24 cellular contexts compared by ENCODE assay signal in the genomic region with DNA sequence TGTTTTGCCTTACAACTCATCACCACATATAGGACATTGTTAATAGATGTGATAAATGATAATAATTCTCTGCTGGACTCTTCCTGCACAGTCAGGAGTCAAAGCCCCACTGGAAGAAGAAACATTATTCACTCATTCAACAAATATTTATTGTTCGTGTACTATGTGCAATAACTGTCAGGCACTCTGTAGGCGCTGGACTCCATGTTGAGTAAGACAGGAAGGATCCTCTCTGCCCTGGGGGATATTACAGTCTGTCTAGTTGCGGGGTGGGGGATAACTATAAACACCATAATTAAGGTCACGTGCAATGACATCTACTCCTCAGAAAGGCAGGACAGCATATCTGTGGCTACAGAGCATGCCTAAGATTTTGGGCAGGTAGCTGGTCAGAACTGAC.
DNase-seq lines count a peak whose midpoint lies in the region; ATAC-seq, FAIRE-seq and TF ChIP-seq lines count a peak whose summit lies in the region.
"Had no signal": no experiment of that assay in that cellular context is flagged by ENCODE, and none has a peak within 500 bp of the region (broad histone marks: within the 10 kb centered on the region; RNA-seq: fewer than 3 reads in every experiment).

No MANE protein-coding gene starts in this region.

- intact Hi-C loops in MCF 10A (cut with micrococcal nuclease), result loop anchor here (10.0 kb wide), 1 partner anchor 161 kb away; no protein-coding TSS in a partner anchor
- intact Hi-C loops in mammary epithelial cell (cut with micrococcal nuclease), result no loop called here
- intact Hi-C loops in prostate gland (cut with DNase I), result no loop called here

- no peaks in the 10 kb centered on the region for H3K27me3 Mint-ChIP-seq in MCF 10A (ENCODE audit: insufficient read depth, unreplicated experiment)

- H3K9me3 ChIP-seq in mammary epithelial cell (replicated peaks; ENCODE audit: insufficient read depth, low read length) (no peaks in the 10 kb centered on the region), RWPE2 (ENCODE audit: severe bottlenecking) (no peaks in the 10 kb centered on the region), prostate gland (no peaks in the 10 kb centered on the region)
- H3K9me3 ChIP-seq: A549, BLaER1 had no signal

- no peaks in the 10 kb centered on the region for H3K4me1 ChIP-seq in mammary epithelial cell (ENCODE audit: insufficient read depth, low read length)
- H3K4me1 ChIP-seq in RWPE2 (ENCODE audit: insufficient read depth, poor library complexity, severe bottlenecking), result peaks cover 4% of the 10 kb centered on the region
- H3K4me1 ChIP-seq in foreskin keratinocyte, result no peaks in the 10 kb centered on the region
- no peaks in the 10 kb centered on the region for H3K4me1 ChIP-seq in prostate gland (replicated peaks)
- H3K4me1 ChIP-seq: A549, BLaER1 had no signal

- H3K36me3 ChIP-seq in mammary epithelial cell (ENCODE audit: insufficient read depth, low read length) (no peaks in the 10 kb centered on the region), RWPE2 (ENCODE audit: low read depth) (no peaks in the 10 kb centered on the region), prostate gland (no peaks in the 10 kb centered on the region)
- H3K36me3 ChIP-seq: BLaER1 had no signal

- in situ Hi-C loops in mammary epithelial cell (cut with MboI; ENCODE audit: low sequenced_read_pairs in 2 of 2), result no loop called here

- peaks cover 34% of the 10 kb centered on the region for H3K4me1 Mint-ChIP-seq in MCF 10A (ENCODE audit: insufficient read depth, unreplicated experiment)
- H3K4me1 Mint-ChIP-seq: CD14-positive monocyte; CD4-positive, alpha-beta memory T cell had no signal

- POLR2A ChIA-PET in MCF 10A (lab: Yijun Ruan, JAX), result no interaction called here

- no peak overlapping the region for H3K27ac ChIP-seq in mammary epithelial cell (ENCODE audit: insufficient read depth, low read depth, low read length)
- H3K27ac ChIP-seq in RWPE2 (ENCODE audit: poor library complexity, severe bottlenecking), result no peak overlapping the region
- H3K27ac ChIP-seq in foreskin keratinocyte, result no peak overlapping the region
- no peak overlapping the region for H3K27ac ChIP-seq in prostate gland
- H3K27ac ChIP-seq: 22Rv1, A549, BLaER1 had no signal

- H3K27ac Mint-ChIP-seq in MCF 10A (ENCODE audit: low read depth, unreplicated experiment), result no peak overlapping the region
- H3K27ac Mint-ChIP-seq: CD14-positive monocyte; CD4-positive, alpha-beta memory T cell; HFFc6 had no signal

- H4K20me1 ChIP-seq in mammary epithelial cell (ENCODE audit: insufficient read depth, low read length), result no peaks in the 10 kb centered on the region
- H4K20me1 ChIP-seq: BLaER1 had no signal

- no peaks in the 10 kb centered on the region for H3K9me3 Mint-ChIP-seq in MCF 10A (ENCODE audit: unreplicated experiment)
- H3K9me3 Mint-ChIP-seq: GM23338 had no signal

- H2AFZ ChIP-seq in mammary epithelial cell (ENCODE audit: low read depth, low read length), result no peak overlapping the region
- H2AFZ ChIP-seq: GM23338 had no signal

- BruUV-seq in MCF 10A (replicated peaks; lab: Mats Ljungman, UMichigan), result no TSS peak
- BruUV-seq in mammary epithelial cell (replicated peaks; lab: Mats Ljungman, UMichigan), result no TSS peak

- DNase-seq in MCF 10A (ENCODE audit: unreplicated experiment) (peak; percentile 36), mammary epithelial cell (no peak), RWPE2 (ENCODE audit: low spot score) (no peak), foreskin keratinocyte (peak; percentile 3 to 18), prostate gland (ENCODE audit: low spot score) (no peak), urothelium cell line (ENCODE audit: low spot score) (no peak)
- no peak for DNase-seq in effector CD8-positive, alpha-beta T cell (lab: John Stamatoyannopoulos, UW)
- DNase-seq: Calu3; CD4-positive, alpha-beta memory T cell; DND-41; GDM1; HCEC 1CT; HFFc6; IMR-90 had no signal

- H3K9ac ChIP-seq in mammary epithelial cell (ENCODE audit: insufficient read depth, low read length), result no peak overlapping the region
- H3K9ac ChIP-seq: BLaER1 had no signal

- H3K4me3 ChIP-seq in mammary epithelial cell (replicated peaks in 1 of 3; ENCODE audit: insufficient read depth in 1 of 3, low read depth in 2 of 3, low read length in 3 of 3) (no peak overlapping the region), RWPE2 (ENCODE audit: severe bottlenecking) (no peak overlapping the region), prostate gland (no peak overlapping the region)
- H3K4me3 ChIP-seq: A549, BLaER1, GM23338, K562 had no signal

- no peaks in the 10 kb centered on the region for H3K79me2 ChIP-seq in mammary epithelial cell (ENCODE audit: insufficient read depth, low read length)

- WGBS in mammary epithelial cell (ENCODE audit: low coverage, missing lambda C conversion rate), result 78% methylated on average over 4 of the region's 4 CpGs
- WGBS in prostate gland, result 89% methylated on average over 4 of the region's 4 CpGs

- TF ChIP-seq POLR2A in prostate gland (IDR thresholded peaks at IDR 0.05), result no peak

- no peaks in the 10 kb centered on the region for H3K36me3 Mint-ChIP-seq in MCF 10A (ENCODE audit: insufficient read depth, unreplicated experiment)
- H3K36me3 Mint-ChIP-seq: CD14-positive monocyte; CD4-positive, alpha-beta memory T cell had no signal

- no peaks in the 10 kb centered on the region for H3K27me3 ChIP-seq in mammary epithelial cell (ENCODE audit: insufficient read depth, low read length)
- H3K27me3 ChIP-seq in RWPE2 (ENCODE audit: insufficient read depth, poor library complexity, severe bottlenecking), result no peaks in the 10 kb centered on the region
- peaks cover 13% of the 10 kb centered on the region for H3K27me3 ChIP-seq in foreskin keratinocyte
- H3K27me3 ChIP-seq in prostate gland (replicated peaks; ENCODE audit: insufficient read depth), result no peaks in the 10 kb centered on the region
- H3K27me3 ChIP-seq: BLaER1 had no signal

- peak; percentile 73; the same call in 2 of the 3 replicates for ATAC-seq in RWPE2 (ENCODE audit: low read depth)
- ATAC-seq in foreskin keratinocyte, result no peak
- ATAC-seq: A549, GM23338, K562 had no signal

- no peak overlapping the region for H3K4me2 ChIP-seq in mammary epithelial cell (ENCODE audit: insufficient read depth, low read depth, low read length)
- H3K4me2 ChIP-seq: A549, BLaER1 had no signal

- dilution Hi-C loops in mammary epithelial cell (cut with HindIII; ENCODE audit: low sequenced_read_pairs), result no loop called here

- H3K4me3 Mint-ChIP-seq in MCF 10A (ENCODE audit: unreplicated experiment), result no peak overlapping the region
- H3K4me3 Mint-ChIP-seq: CD14-positive monocyte; CD4-positive, alpha-beta memory T cell; GM23338; HFFc6 had no signal

- TF ChIP-seq CTCF in MCF 10A (IDR thresholded peaks at IDR 0.05; ENCODE audit: unreplicated experiment) (no peak), mammary epithelial cell (conservative IDR thresholded peaks at IDR 0.05 in 1 of 2, IDR thresholded peaks at IDR 0.05 in 1 of 2; ENCODE audit: extremely low read depth in 1 of 2, insufficient read depth in 1 of 2, low read depth in 1 of 2, low read length in 2 of 2) (no peak), RWPE2 (IDR thresholded peaks at IDR 0.05; ENCODE audit: poor library complexity, severe bottlenecking) (no peak), foreskin keratinocyte (conservative IDR thresholded peaks at IDR 0.05) (no peak), prostate gland (IDR thresholded peaks at IDR 0.05) (no peak)

- CTCF ChIA-PET in MCF 10A (lab: Yijun Ruan, JAX), result interaction anchor here (0.7 to 1.1 kb wide), 2 partner anchors 13 to 165 kb away, joined by 3 read pairs; no protein-coding TSS in a partner anchor
- CTCF ChIA-PET in mammary epithelial cell (lab: Charles Lee; ENCODE audit: low non-redundant PET), result no interaction called here

- FAIRE-seq in urothelium cell line (lab: Jason Lieb, UNC), result no peak
- FAIRE-seq: A549, GM12892, GM18507, H54, HTR-8/SVneo, K562 had no signal

Comparison
In these comparisons a context has a peak if more than half of its experiments do, and no peak if none do; other contexts are left out.
1. DNase-seq: peak in MCF 10A (single experiment) and foreskin keratinocyte (2 of 2); none in mammary epithelial cell (single experiment), RWPE2 (single experiment), prostate gland (single experiment), urothelium cell line (single experiment) and effector CD8-positive, alpha-beta T cell (single experiment).